ENCODE assay signal across 1 cellular context in the genomic region with DNA sequence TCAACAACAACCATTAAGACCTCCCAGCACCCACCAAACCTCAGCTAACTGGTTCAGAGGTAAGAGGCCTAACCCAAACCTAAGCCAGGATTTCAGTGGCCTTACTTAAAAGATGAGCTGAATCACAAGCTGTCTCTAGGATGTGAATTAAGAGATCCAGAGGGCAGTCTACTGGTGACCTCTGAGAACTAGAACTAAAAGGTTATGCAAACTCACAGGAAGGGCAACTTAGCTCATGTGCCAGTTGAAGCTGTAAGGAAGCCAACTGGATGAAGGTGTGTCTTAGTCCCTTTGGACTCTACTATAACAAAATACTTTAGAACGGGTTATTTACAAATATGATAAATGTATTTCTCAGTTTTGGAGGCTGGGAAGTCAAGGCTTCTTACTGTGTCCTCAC.
A peak's percentile ranks its signal among the peaks of the same experiment; 100 is the strongest.
TF ChIP-seq lines count a peak whose summit lies in the region.

No MANE protein-coding gene starts in this region.

TF ChIP-seq in liver, 16 proteins besides CTCF, POLR2A, EP300 and RAD21:
- TF ChIP-seq NR2F2 (IDR thresholded peaks at IDR 0.05), result peak; percentile 28
- TF ChIP-seq HNF4A (conservative IDR thresholded peaks at IDR 0.05), result peak; percentile 48 to 57
- peak; percentile 60 to 67 for TF ChIP-seq RXRA (IDR thresholded peaks at IDR 0.05)
